Comparison of ENCODE assay signal across 8 cellular contexts in the genomic region with DNA sequence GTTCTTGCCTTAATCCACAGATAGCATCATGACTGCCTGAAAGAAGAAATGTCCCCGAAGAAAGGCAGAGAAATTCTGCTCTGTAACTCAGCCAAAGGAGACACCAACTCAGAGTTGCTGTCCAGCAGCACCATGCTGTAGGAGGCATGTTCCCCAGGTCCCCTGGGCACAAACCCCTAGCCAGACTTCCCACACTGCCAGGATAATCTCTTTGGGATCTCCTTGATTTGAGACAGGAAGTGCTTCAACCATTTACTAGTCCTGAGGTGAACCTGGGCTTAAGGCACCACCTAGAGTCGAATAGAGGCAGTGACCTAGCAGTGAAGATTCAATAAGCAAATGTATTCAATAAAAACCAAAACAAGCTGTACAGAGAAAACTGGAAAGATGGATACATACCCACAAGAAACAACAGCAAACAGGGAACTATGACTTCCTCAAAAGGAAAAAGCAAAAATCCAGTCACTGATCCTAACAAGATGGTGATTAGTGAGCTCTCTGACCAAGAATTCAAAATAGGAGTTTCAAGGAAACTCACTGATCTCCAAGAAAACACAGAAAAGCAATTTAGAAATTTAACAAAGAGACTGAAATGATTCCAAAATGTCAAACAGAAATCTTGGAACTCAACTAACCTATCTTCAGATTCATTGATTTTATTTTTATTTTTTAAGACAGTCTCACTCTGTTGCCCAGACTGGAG. TPM values are rescaled to one million over a fixed set of nuclear protein-coding genes. Genes with fewer than 3 reads are reported as not detected.
DNase-seq lines count a peak whose midpoint lies in the region; ATAC-seq and TF ChIP-seq lines count a peak whose summit lies in the region.

No MANE protein-coding gene starts in this region.

- H3K4me1 Mint-ChIP-seq in activated T-cell treated with anti-CD3 and anti-CD28 coated beads, Interleukin-2, amount 50 U/mL, for 4 hours (ENCODE audit: low read depth), result peaks cover 42% of the 10 kb centered on the region

- H3K27ac ChIP-seq in iPS DF 6.9 (ENCODE audit: low read length), result no peak overlapping the region

- no peaks in the 10 kb centered on the region for H3K9me3 ChIP-seq in iPS DF 6.9 (ENCODE audit: control insufficient read depth, insufficient read depth, low read length)

- in situ Hi-C loops in GM13976 (cut with MboI; ENCODE audit: low sequenced_read_pairs, unreplicated experiment), result no loop called here

- no peaks in the 10 kb centered on the region for H3K36me3 Mint-ChIP-seq in activated T-cell treated with anti-CD3 and anti-CD28 coated beads, Interleukin-2, amount 50 U/mL, for 4 hours (ENCODE audit: insufficient read depth)

- WGBS in iPS DF 6.9 (ENCODE audit: insufficient coverage, insufficient read length), result no CpG with 5 or more reads among the region's 2 CpGs

- no peak overlapping the region for H3K4me3 Mint-ChIP-seq in activated T-cell treated with anti-CD3 and anti-CD28 coated beads, Interleukin-2, amount 50 U/mL, for 4 hours

- H3K4me1 ChIP-seq in iPS DF 6.9 (ENCODE audit: control insufficient read depth, insufficient read depth, low read length), result no peaks in the 10 kb centered on the region

- no peaks in the 10 kb centered on the region for H3K9me3 Mint-ChIP-seq in activated T-cell treated with anti-CD3 and anti-CD28 coated beads, Interleukin-2, amount 50 U/mL, for 4 hours

- peaks cover 5% of the 10 kb centered on the region for H3K27me3 Mint-ChIP-seq in activated T-cell treated with anti-CD3 and anti-CD28 coated beads, Interleukin-2, amount 50 U/mL, for 4 hours (ENCODE audit: low read depth)

- no peaks in the 10 kb centered on the region for H3K36me3 ChIP-seq in iPS DF 6.9 (ENCODE audit: control insufficient read depth, insufficient read depth, low read length)

- peak; percentile 80 to 86 for ATAC-seq in activated T-cell treated with anti-CD3 and anti-CD28 coated beads, Interleukin-2, amount 50 U/mL, for 4 hours
- ATAC-seq in GM21619 (IDR thresholded peaks at IDR 0.05; ENCODE audit: unreplicated experiment) (no peak), GM21423 (IDR thresholded peaks at IDR 0.05; ENCODE audit: unreplicated experiment) (no peak), HG02623 (IDR thresholded peaks at IDR 0.05; ENCODE audit: unreplicated experiment) (no peak)

- no peak overlapping the region for H3K4me3 ChIP-seq in AG10803 (ENCODE audit: low read length)
- no peak overlapping the region for H3K4me3 ChIP-seq in iPS DF 6.9 (ENCODE audit: low read length)

- TF ChIP-seq CTCF in AG10803 (conservative IDR thresholded peaks at IDR 0.05; ENCODE audit: low read length) (peak; percentile 31; the same call in 1 of the 2 replicates), GM13976 (IDR thresholded peaks at IDR 0.05; ENCODE audit: borderline replicate concordance, control extremely low read depth, extremely low read depth, insufficient read depth, missing control alignments) (peak; percentile 31)

- DNase-seq in AG10803 (ENCODE audit: low read depth), result no peak
- peak; percentile 54 for DNase-seq in GM13976 (ENCODE audit: low spot score)
- DNase-seq in NCI-H524 treated with DMSO at 0.1 percent for 48 hours (lab: John Stamatoyannopoulos, UW), result peak; percentile 18
- no peak for DNase-seq in activated T-cell treated with anti-CD3 and anti-CD28 coated beads, Interleukin-2, amount 50 U/mL, for 4 hours
- DNase-seq in iPS DF 6.9 (ENCODE audit: low read depth, low spot score), result peak; percentile 35

- no peaks in the 10 kb centered on the region for H3K27me3 ChIP-seq in iPS DF 6.9 (ENCODE audit: control insufficient read depth, insufficient read depth, low read length)

RNA-seq across cellular contexts. Expression of gene OR4D2, which starts 5.7 kb away (rescaled TPM):
- total RNA-seq in activated T-cell treated with anti-CD3 and anti-CD28 coated beads, Interleukin-2, amount 50 U/mL, for 4 hours, result not detected

RNA-seq across cellular contexts. Expression of gene EPX, which starts 20.0 kb away (rescaled TPM):
- not detected for total RNA-seq in activated T-cell treated with anti-CD3 and anti-CD28 coated beads, Interleukin-2, amount 50 U/mL, for 4 hours

RNA-seq across cellular contexts. Expression of gene OR4D1, which starts 24.3 kb away (rescaled TPM):
- total RNA-seq in activated T-cell treated with anti-CD3 and anti-CD28 coated beads, Interleukin-2, amount 50 U/mL, for 4 hours, result under 1 TPM; 0.14 to 0.33 (median 0.21) TPM

RNA-seq across cellular contexts. Expression of gene MKS1, which starts 46.5 kb away (rescaled TPM):
- total RNA-seq in activated T-cell treated with anti-CD3 and anti-CD28 coated beads, Interleukin-2, amount 50 U/mL, for 4 hours, result 10 to 100 TPM; 17.0 to 22.0 (median 20.0) TPM

Comparison
In these comparisons a context has a peak if more than half of its experiments do, and no peak if none do; other contexts are left out.
1. DNase-seq: peak in GM13976 (single experiment), NCI-H524 treated with DMSO at 0.1 percent for 48 hours (single experiment) and iPS DF 6.9 (single experiment); none in AG10803 (single experiment) and activated T-cell treated with anti-CD3 and anti-CD28 coated beads, Interleukin-2, amount 50 U/mL, for 4 hours (single experiment).
2. ATAC-seq: peak in activated T-cell treated with anti-CD3 and anti-CD28 coated beads, Interleukin-2, amount 50 U/mL, for 4 hours (2 of 2); none in GM21619 (single experiment), GM21423 (single experiment) and HG02623 (single experiment).